ENCODE assay signal across 14 cellular contexts in genomic region chrX:134670241-134670811, GRCh38. TPM values are rescaled to one million over a fixed set of nuclear protein-coding genes. Genes with fewer than 3 reads are reported as not detected.
DNase-seq lines count a peak whose midpoint lies in the region; ATAC-seq and TF ChIP-seq lines count a peak whose summit lies in the region.
"Had no signal": no experiment of that assay in that cellular context is flagged by ENCODE, and none has a peak within 500 bp of the region (broad histone marks: within the 10 kb centered on the region; RNA-seq: fewer than 3 reads in every experiment).

No MANE protein-coding gene starts in this region.

- H3K27me3 Mint-ChIP-seq in immature natural killer cell (ENCODE audit: low read depth in 3 of 3): peaks cover 0 to 11% (median 4%) of the 10 kb centered on the region in 3 donors
- no peaks in the 10 kb centered on the region for H3K27me3 Mint-ChIP-seq in activated CD8-positive, alpha-beta T cell treated with anti-CD3 and anti-CD28 coated beads for 36 hours

- H3K4me3 ChIP-seq in SJCRH30: no peak overlapping the region
- no peak overlapping the region for H3K4me3 ChIP-seq in fibroblast of the aortic adventitia (ENCODE audit: low read depth, low read length)
- no peak overlapping the region for H3K4me3 ChIP-seq in skeletal muscle satellite cell (ENCODE audit: low read length)
- H3K4me3 ChIP-seq: ovary had no signal

- H3K36me3 ChIP-seq in SJCRH30: no peaks in the 10 kb centered on the region
- no peaks in the 10 kb centered on the region for H3K36me3 ChIP-seq in skeletal muscle satellite cell (ENCODE audit: insufficient read depth, low read length)
- H3K36me3 ChIP-seq: ovary had no signal

- CTCF ChIA-PET in activated CD8-positive, alpha-beta T cell treated with anti-CD3 and anti-CD28 coated beads for 36 hours (lab: Charles Lee): no interaction called here

- ATAC-seq in GM18861 (IDR thresholded peaks at IDR 0.05; ENCODE audit: unreplicated experiment): no peak
- ATAC-seq in activated CD8-positive, alpha-beta T cell treated with anti-CD3 and anti-CD28 coated beads for 36 hours: no peak

- peaks cover 0 to 11% of the 10 kb centered on the region in 2 donors for H3K4me1 Mint-ChIP-seq in immature natural killer cell
- H3K4me1 Mint-ChIP-seq in activated CD8-positive, alpha-beta T cell treated with anti-CD3 and anti-CD28 coated beads for 36 hours (ENCODE audit: low read depth): peaks cover 5% of the 10 kb centered on the region

- TF ChIP-seq CTCF in fibroblast of the aortic adventitia (IDR thresholded peaks at IDR 0.05; ENCODE audit: insufficient read depth, low read length): peak; percentile 15
- no peak for TF ChIP-seq CTCF in activated CD8-positive, alpha-beta T cell treated with anti-CD3 and anti-CD28 coated beads for 36 hours (IDR thresholded peaks at IDR 0.05)

- H3K9me3 ChIP-seq in SJCRH30 (replicated peaks) (no peaks in the 10 kb centered on the region), skeletal muscle satellite cell (replicated peaks; ENCODE audit: low read length) (no peaks in the 10 kb centered on the region)
- H3K9me3 ChIP-seq: ovary had no signal

- H3K4me2 ChIP-seq in skeletal muscle satellite cell (ENCODE audit: low read length): peak overlapping the region; percentile 58

- H3K27ac Mint-ChIP-seq in immature natural killer cell: no peak overlapping the region
- H3K27ac Mint-ChIP-seq in activated CD8-positive, alpha-beta T cell treated with anti-CD3 and anti-CD28 coated beads for 36 hours: no peak overlapping the region

- peaks cover 0 to 2% (median 0%) of the 10 kb centered on the region in 6 donors for H3K9me3 Mint-ChIP-seq in immature natural killer cell
- peaks cover 3% of the 10 kb centered on the region for H3K9me3 Mint-ChIP-seq in activated CD8-positive, alpha-beta T cell treated with anti-CD3 and anti-CD28 coated beads for 36 hours

- H3K27ac ChIP-seq in SJCRH30: peak overlapping the region; percentile 55; the same call in 1 of the 2 replicates
- H3K27ac ChIP-seq: 22Rv1, ovary had no signal

- peak; percentile 59 for DNase-seq in DMS53 (lab: John Stamatoyannopoulos, UW)
- no peak for DNase-seq in DMS53 treated with DMSO at 0.1 percent for 48 hours (lab: John Stamatoyannopoulos, UW; ENCODE audit: unreplicated experiment)
- DNase-seq in SJCRH30: peak; percentile 26 to 55
- peak; percentile 77 for DNase-seq in fibroblast of the aortic adventitia (ENCODE audit: low read depth)
- DNase-seq in immature natural killer cell: no peak
- DNase-seq in activated CD8-positive, alpha-beta T cell treated with anti-CD3 and anti-CD28 coated beads for 36 hours: no peak
- DNase-seq: activated gamma-delta T cell, NCI-H1417 had no signal

- no peaks in the 10 kb centered on the region for H3K27me3 ChIP-seq in SJCRH30
- no peaks in the 10 kb centered on the region for H3K27me3 ChIP-seq in skeletal muscle satellite cell (ENCODE audit: control insufficient read depth, insufficient read depth, low read length)
- H3K27me3 ChIP-seq: ovary had no signal

- H3K9ac ChIP-seq in skeletal muscle satellite cell (ENCODE audit: low read depth, low read length): peak overlapping the region; percentile 30

- H3K4me1 ChIP-seq in SJCRH30 (peaks cover 36% of the 10 kb centered on the region), skeletal muscle satellite cell (ENCODE audit: control insufficient read depth, insufficient read depth, low read length) (peaks cover 26% of the 10 kb centered on the region)

- POLR2A ChIA-PET in activated CD8-positive, alpha-beta T cell treated with anti-CD3 and anti-CD28 coated beads for 36 hours (lab: Charles Lee): no interaction called here

- H3K4me3 Mint-ChIP-seq in immature natural killer cell: no peak overlapping the region
- no peak overlapping the region for H3K4me3 Mint-ChIP-seq in activated CD8-positive, alpha-beta T cell treated with anti-CD3 and anti-CD28 coated beads for 36 hours

- intact Hi-C loops in activated CD8-positive, alpha-beta T cell treated with anti-CD3 and anti-CD28 coated beads for 36 hours (cut with micrococcal nuclease): no loop called here

- H3K36me3 Mint-ChIP-seq in immature natural killer cell: no peaks in the 10 kb centered on the region
- H3K36me3 Mint-ChIP-seq in activated CD8-positive, alpha-beta T cell treated with anti-CD3 and anti-CD28 coated beads for 36 hours (ENCODE audit: low read depth): no peaks in the 10 kb centered on the region

RNA-seq across cellular contexts. Expression of gene PLAC1, which starts 12.1 kb away (rescaled TPM):
- 2.7 and 4.0 TPM in 2 replicates for total RNA-seq in SJCRH30 (2014; rRNA removed; shearing (Covaris generic))
- total RNA-seq in fibroblast of the aortic adventitia (ENCODE audit: low replicate concordance): 0.09 TPM in 1 of 2 replicates, not detected in the other
- total RNA-seq in skeletal muscle satellite cell (2012; rRNA removed): not detected in 2 replicates
- polyA plus RNA-seq in immature natural killer cell: not detected
- total RNA-seq in activated CD8-positive, alpha-beta T cell treated with anti-CD3 and anti-CD28 coated beads for 36 hours: not detected
- total RNA-seq: frontal cortex; T-helper 1 cell treated with Interleukin-12 subunit alpha and Interleukin-12 subunit beta and Interleukin-4 antibody, amounts not matched to agents 30 ng/mL and 1 ng/mL, for 36 hours had no signal

Comparison
In these comparisons a context has a peak if more than half of its experiments do, and no peak if none do; other contexts are left out.
1. DNase-seq: peak in DMS53 (single experiment), SJCRH30 (2 of 2) and fibroblast of the aortic adventitia (single experiment); none in DMS53 treated with DMSO at 0.1 percent for 48 hours (single experiment), immature natural killer cell (0 of 3) and activated CD8-positive, alpha-beta T cell treated with anti-CD3 and anti-CD28 coated beads for 36 hours (single experiment).